In the genomic region with DNA sequence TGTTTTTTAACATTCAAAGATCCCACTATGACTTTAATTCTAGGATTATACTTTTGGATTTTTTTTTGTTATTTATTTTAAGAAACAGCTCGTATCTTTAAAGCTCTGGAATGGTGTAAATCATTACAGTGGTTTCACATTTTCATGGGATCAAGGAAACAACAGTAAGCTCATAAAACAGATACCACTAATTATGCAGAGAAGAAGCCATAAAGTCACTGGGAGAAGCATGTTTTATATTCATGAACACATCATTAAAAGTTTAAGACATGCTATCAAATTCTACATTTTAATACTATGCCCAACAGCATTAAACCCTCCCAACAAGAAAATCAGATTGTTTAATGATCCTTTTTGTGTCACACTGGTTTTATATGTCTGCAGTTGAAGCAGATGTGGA, we compare ENCODE assay signal across 2 cellular contexts.
TF ChIP-seq lines count a peak whose summit lies in the region.

No MANE protein-coding gene starts in this region.

TF ChIP-seq in HEK293, 187 proteins besides CTCF, POLR2A, EP300 and RAD21 (continued from another document and continues in another):
- TF ChIP-seq, protein P1, sequence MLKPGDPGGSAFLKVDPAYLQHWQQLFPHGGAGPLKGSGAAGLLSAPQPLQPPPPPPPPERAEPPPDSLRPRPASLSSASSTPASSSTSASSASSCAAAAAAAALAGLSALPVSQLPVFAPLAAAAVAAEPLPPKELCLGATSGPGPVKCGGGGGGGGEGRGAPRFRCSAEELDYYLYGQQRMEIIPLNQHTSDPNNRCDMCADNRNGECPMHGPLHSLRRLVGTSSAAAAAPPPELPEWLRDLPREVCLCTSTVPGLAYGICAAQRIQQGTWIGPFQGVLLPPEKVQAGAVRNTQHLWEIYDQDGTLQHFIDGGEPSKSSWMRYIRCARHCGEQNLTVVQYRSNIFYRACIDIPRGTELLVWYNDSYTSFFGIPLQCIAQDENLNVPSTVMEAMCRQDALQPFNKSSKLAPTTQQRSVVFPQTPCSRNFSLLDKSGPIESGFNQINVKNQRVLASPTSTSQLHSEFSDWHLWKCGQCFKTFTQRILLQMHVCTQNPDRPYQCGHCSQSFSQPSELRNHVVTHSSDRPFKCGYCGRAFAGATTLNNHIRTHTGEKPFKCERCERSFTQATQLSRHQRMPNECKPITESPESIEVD (tag by site-specific recombination; IDR thresholded peaks at IDR 0.05) = peak; percentile 92
- TF ChIP-seq GLIS1 (tag by site-specific recombination; IDR thresholded peaks at IDR 0.05) (no peak), GLI4 (tag by site-specific recombination; IDR thresholded peaks at IDR 0.05) (no peak), SP7 (tag by site-specific recombination; IDR thresholded peaks at IDR 0.05) (0 out of 2 replicates have a peak, but pooled peaks have one; percentile 57), ZNF555 (tag by site-specific recombination; conservative IDR thresholded peaks at IDR 0.05) (no peak), ZNF23 (tag by site-specific recombination; IDR thresholded peaks at IDR 0.05; ENCODE audit: borderline replicate concordance) (no peak), OVOL3 (tag by site-specific recombination; IDR thresholded peaks at IDR 0.05) (0 out of 2 replicates have a peak, but pooled peaks have one; percentile 40), ZNF174 (tag by site-specific recombination; IDR thresholded peaks at IDR 0.05) (no peak), ZNF24 (tag by site-specific recombination; IDR thresholded peaks at IDR 0.05) (no peak), ZNF830 (tag by site-specific recombination; IDR thresholded peaks at IDR 0.05; ENCODE audit: low read depth) (no peak), ZNF112 (tag by site-specific recombination; IDR thresholded peaks at IDR 0.05) (no peak), IKZF3 (tag by site-specific recombination; IDR thresholded peaks at IDR 0.05) (0 out of 2 replicates have a peak, but pooled peaks have one; percentile 39), WT1 (tag by site-specific recombination; IDR thresholded peaks at IDR 0.05) (peak; percentile 38), OSR2 (tag by site-specific recombination; IDR thresholded peaks at IDR 0.05) (peak; percentile 71), ZBTB48 (tag by site-specific recombination; IDR thresholded peaks at IDR 0.05) (no peak), ZNF510 (tag by site-specific recombination; IDR thresholded peaks at IDR 0.05; ENCODE audit: insufficient replicate concordance) (no peak), ZNF473 (tag by site-specific recombination; IDR thresholded peaks at IDR 0.05) (no peak), ZNF791 (tag by site-specific recombination; IDR thresholded peaks at IDR 0.05) (no peak), ZEB2 (tag by site-specific recombination; IDR thresholded peaks at IDR 0.05) (peak; percentile 38; the same call in 1 of the 2 replicates), ZNF792 (tag by site-specific recombination; IDR thresholded peaks at IDR 0.05) (no peak), ZNF114 (tag by site-specific recombination; IDR thresholded peaks at IDR 0.05) (no peak)
- TF ChIP-seq, protein P2, sequence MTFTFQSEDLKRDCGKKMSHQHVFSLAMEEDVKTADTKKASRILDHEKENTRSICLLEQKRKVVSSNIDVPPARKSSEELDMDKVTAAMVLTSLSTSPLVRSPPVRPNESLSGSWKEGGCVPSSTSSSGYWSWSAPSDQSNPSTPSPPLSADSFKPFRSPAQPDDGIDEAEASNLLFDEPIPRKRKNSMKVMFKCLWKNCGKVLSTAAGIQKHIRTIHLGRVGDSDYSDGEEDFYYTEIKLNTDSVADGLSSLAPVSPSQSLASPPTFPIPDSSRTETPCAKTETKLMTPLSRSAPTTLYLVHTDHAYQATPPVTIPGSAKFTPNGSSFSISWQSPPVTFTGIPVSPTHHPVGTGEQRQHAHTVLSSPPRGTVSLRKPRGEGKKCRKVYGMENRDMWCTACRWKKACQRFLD (tag by site-specific recombination; IDR thresholded peaks at IDR 0.05) = no peak
- TF ChIP-seq, protein P3, sequence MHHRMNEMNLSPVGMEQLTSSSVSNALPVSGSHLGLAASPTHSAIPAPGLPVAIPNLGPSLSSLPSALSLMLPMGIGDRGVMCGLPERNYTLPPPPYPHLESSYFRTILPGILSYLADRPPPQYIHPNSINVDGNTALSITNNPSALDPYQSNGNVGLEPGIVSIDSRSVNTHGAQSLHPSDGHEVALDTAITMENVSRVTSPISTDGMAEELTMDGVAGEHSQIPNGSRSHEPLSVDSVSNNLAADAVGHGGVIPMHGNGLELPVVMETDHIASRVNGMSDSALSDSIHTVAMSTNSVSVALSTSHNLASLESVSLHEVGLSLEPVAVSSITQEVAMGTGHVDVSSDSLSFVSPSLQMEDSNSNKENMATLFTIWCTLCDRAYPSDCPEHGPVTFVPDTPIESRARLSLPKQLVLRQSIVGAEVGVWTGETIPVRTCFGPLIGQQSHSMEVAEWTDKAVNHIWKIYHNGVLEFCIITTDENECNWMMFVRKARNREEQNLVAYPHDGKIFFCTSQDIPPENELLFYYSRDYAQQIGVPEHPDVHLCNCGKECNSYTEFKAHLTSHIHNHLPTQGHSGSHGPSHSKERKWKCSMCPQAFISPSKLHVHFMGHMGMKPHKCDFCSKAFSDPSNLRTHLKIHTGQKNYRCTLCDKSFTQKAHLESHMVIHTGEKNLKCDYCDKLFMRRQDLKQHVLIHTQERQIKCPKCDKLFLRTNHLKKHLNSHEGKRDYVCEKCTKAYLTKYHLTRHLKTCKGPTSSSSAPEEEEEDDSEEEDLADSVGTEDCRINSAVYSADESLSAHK (tag by site-specific recombination; IDR thresholded peaks at IDR 0.05) = peak; percentile 85
- TF ChIP-seq, protein P4, sequence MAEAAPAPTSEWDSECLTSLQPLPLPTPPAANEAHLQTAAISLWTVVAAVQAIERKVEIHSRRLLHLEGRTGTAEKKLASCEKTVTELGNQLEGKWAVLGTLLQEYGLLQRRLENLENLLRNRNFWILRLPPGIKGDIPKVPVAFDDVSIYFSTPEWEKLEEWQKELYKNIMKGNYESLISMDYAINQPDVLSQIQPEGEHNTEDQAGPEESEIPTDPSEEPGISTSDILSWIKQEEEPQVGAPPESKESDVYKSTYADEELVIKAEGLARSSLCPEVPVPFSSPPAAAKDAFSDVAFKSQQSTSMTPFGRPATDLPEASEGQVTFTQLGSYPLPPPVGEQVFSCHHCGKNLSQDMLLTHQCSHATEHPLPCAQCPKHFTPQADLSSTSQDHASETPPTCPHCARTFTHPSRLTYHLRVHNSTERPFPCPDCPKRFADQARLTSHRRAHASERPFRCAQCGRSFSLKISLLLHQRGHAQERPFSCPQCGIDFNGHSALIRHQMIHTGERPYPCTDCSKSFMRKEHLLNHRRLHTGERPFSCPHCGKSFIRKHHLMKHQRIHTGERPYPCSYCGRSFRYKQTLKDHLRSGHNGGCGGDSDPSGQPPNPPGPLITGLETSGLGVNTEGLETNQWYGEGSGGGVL (tag by site-specific recombination; IDR thresholded peaks at IDR 0.05) = no peak
- TF ChIP-seq, protein P5, sequence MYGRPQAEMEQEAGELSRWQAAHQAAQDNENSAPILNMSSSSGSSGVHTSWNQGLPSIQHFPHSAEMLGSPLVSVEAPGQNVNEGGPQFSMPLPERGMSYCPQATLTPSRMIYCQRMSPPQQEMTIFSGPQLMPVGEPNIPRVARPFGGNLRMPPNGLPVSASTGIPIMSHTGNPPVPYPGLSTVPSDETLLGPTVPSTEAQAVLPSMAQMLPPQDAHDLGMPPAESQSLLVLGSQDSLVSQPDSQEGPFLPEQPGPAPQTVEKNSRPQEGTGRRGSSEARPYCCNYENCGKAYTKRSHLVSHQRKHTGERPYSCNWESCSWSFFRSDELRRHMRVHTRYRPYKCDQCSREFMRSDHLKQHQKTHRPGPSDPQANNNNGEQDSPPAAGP (tag by site-specific recombination; IDR thresholded peaks at IDR 0.05) = no peak

TF ChIP-seq in WTC11, 78 proteins besides CTCF, POLR2A, EP300 and RAD21 (continued from another document):
- TF ChIP-seq, protein P6, sequence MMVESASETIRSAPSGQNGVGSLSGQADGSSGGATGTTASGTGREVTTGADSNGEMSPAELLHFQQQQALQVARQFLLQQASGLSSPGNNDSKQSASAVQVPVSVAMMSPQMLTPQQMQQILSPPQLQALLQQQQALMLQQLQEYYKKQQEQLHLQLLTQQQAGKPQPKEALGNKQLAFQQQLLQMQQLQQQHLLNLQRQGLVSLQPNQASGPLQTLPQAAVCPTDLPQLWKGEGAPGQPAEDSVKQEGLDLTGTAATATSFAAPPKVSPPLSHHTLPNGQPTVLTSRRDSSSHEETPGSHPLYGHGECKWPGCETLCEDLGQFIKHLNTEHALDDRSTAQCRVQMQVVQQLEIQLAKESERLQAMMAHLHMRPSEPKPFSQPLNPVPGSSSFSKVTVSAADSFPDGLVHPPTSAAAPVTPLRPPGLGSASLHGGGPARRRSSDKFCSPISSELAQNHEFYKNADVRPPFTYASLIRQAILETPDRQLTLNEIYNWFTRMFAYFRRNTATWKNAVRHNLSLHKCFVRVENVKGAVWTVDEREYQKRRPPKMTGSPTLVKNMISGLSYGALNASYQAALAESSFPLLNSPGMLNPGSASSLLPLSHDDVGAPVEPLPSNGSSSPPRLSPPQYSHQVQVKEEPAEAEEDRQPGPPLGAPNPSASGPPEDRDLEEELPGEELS (CRISPR knock-in tag; IDR thresholded peaks at IDR 0.05) = no peak
- TF ChIP-seq ESRRA (CRISPR knock-in tag; IDR thresholded peaks at IDR 0.05; ENCODE audit: borderline replicate concordance) (no peak), ZNF138 (CRISPR knock-in tag; conservative IDR thresholded peaks at IDR 0.05) (no peak), RORB (CRISPR knock-in tag; IDR thresholded peaks at IDR 0.05) (peak; percentile 62; the same call in 1 of the 2 replicates)
- TF ChIP-seq, protein P7, sequence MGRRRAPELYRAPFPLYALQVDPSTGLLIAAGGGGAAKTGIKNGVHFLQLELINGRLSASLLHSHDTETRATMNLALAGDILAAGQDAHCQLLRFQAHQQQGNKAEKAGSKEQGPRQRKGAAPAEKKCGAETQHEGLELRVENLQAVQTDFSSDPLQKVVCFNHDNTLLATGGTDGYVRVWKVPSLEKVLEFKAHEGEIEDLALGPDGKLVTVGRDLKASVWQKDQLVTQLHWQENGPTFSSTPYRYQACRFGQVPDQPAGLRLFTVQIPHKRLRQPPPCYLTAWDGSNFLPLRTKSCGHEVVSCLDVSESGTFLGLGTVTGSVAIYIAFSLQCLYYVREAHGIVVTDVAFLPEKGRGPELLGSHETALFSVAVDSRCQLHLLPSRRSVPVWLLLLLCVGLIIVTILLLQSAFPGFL (CRISPR knock-in tag; IDR thresholded peaks at IDR 0.05; ENCODE audit: borderline replicate concordance) = no peak
